Comparison of ENCODE assay signal across 22 cellular contexts in genomic region chr5:179225387-179225786, GRCh38.
"Had no signal": no experiment of that assay in that cellular context is flagged by ENCODE, and none has a peak within 500 bp of the region (broad histone marks: within the 10 kb centered on the region; RNA-seq: fewer than 3 reads in every experiment).

No MANE protein-coding gene starts in this region.

- H3K4me3 ChIP-seq: left ventricle myocardium inferior, mucosa of descending colon, neural progenitor cell, tibial nerve, vagina had no signal

- H3K27ac ChIP-seq: epithelial cell of prostate, left ventricle myocardium inferior, neural progenitor cell, parathyroid adenoma, tibial nerve, vagina had no signal

- H3K4me1 Mint-ChIP-seq: activated CD4-positive, alpha-beta T cell treated with anti-CD3 and anti-CD28 coated beads, Interleukin-2, amount 10 ng/mL, durations not matched to agents 7 days and 5 days; memory B cell had no signal

- H2AFZ ChIP-seq: neural progenitor cell, parathyroid adenoma had no signal

- H3K27me3 ChIP-seq: neural progenitor cell, tibial nerve, vagina had no signal

- H3K9me3 ChIP-seq: left ventricle myocardium inferior, tibial nerve, vagina had no signal

- DNase-seq: activated CD4-positive, alpha-beta T cell treated with anti-CD3 and anti-CD28 coated beads, Interleukin-2, amount 10 ng/mL, durations not matched to agents 7 days and 5 days; activated CD8-positive, alpha-beta T cell treated with anti-CD3 and anti-CD28 coated beads, Interleukin-2, amount 10 ng/mL, durations not matched to agents 7 days and 5 days; effector memory CD8-positive, alpha-beta T cell; foreskin melanocyte; hypothalamus; left ventricle myocardium inferior; naive B cell; stimulated activated CD4-positive, alpha-beta T cell treated with anti-CD3 and anti-CD28 coated beads, Interleukin-2, amount 100 ng/mL, for 24 hours; stimulated activated naive CD8-positive, alpha-beta T cell treated with anti-CD3 and anti-CD28 coated beads, Interleukin-15, Interleukin-2, amounts not matched to agents 100 U/mL and 50 U/mL, for 24 hours; substantia nigra; T-helper 1 cell; T1000 had no signal

- FAIRE-seq: keratinocyte had no signal

- H3K27ac Mint-ChIP-seq: activated CD4-positive, alpha-beta T cell treated with anti-CD3 and anti-CD28 coated beads, Interleukin-2, amount 10 ng/mL, durations not matched to agents 7 days and 5 days; activated CD8-positive, alpha-beta T cell treated with anti-CD3 and anti-CD28 coated beads, Interleukin-2, amount 10 ng/mL, durations not matched to agents 7 days and 5 days; activated naive CD8-positive, alpha-beta T cell; effector memory CD8-positive, alpha-beta T cell; memory B cell; naive B cell; neural progenitor cell had no signal

- H3K4me1 ChIP-seq: left ventricle myocardium inferior, parathyroid adenoma had no signal

- H3K36me3 ChIP-seq: left ventricle myocardium inferior, neural progenitor cell, tibial nerve, vagina had no signal

- H3K4me3 Mint-ChIP-seq: activated CD4-positive, alpha-beta T cell treated with anti-CD3 and anti-CD28 coated beads, Interleukin-2, amount 10 ng/mL, durations not matched to agents 7 days and 5 days; activated CD8-positive, alpha-beta T cell treated with anti-CD3 and anti-CD28 coated beads, Interleukin-2, amount 10 ng/mL, durations not matched to agents 7 days and 5 days; activated naive CD8-positive, alpha-beta T cell; effector memory CD8-positive, alpha-beta T cell; memory B cell; naive B cell; neural progenitor cell had no signal

- H3K27me3 Mint-ChIP-seq: activated CD4-positive, alpha-beta T cell treated with anti-CD3 and anti-CD28 coated beads, Interleukin-2, amount 10 ng/mL, durations not matched to agents 7 days and 5 days; activated naive CD8-positive, alpha-beta T cell had no signal

- H3K9ac ChIP-seq: neural progenitor cell, parathyroid adenoma had no signal

- H3K36me3 Mint-ChIP-seq: activated naive CD8-positive, alpha-beta T cell; memory B cell had no signal

- ATAC-seq: activated CD4-positive, CD25-positive, alpha-beta regulatory T cell treated with anti-CD3 and anti-CD28 coated beads, Interleukin-2, amount 50 U/mL, for 24 hours; activated CD8-positive, alpha-beta T cell treated with anti-CD3 and anti-CD28 coated beads, Interleukin-2, amount 10 ng/mL, durations not matched to agents 7 days and 5 days; effector memory CD8-positive, alpha-beta T cell; mucosa of descending colon; stimulated activated naive CD8-positive, alpha-beta T cell treated with anti-CD3 and anti-CD28 coated beads, Interleukin-15, Interleukin-2, amounts not matched to agents 100 U/mL and 50 U/mL, for 24 hours had no signal

- H3K79me2 ChIP-seq: parathyroid adenoma had no signal

- H3K4me2 ChIP-seq: neural progenitor cell had no signal
